In genomic region chr10:60425392-60426110, GRCh38 we compare ENCODE assay signal across 1 cellular context.
TF ChIP-seq lines count a peak whose summit lies in the region.

No MANE protein-coding gene starts in this region.

TF ChIP-seq in GM12878, 131 proteins besides CTCF, POLR2A, EP300 and RAD21 (continued from another document):
- TF ChIP-seq ZNF592 (IDR thresholded peaks at IDR 0.05) (no peak), BHLHE40 (IDR thresholded peaks at IDR 0.05; ENCODE audit: borderline replicate concordance in 1 of 2, low read depth in 2 of 2, low read length in 1 of 2) (no peak), PML (IDR thresholded peaks at IDR 0.05; ENCODE audit: low read length) (no peak)
